9 cellular contexts compared by ENCODE assay signal in the genomic region with DNA sequence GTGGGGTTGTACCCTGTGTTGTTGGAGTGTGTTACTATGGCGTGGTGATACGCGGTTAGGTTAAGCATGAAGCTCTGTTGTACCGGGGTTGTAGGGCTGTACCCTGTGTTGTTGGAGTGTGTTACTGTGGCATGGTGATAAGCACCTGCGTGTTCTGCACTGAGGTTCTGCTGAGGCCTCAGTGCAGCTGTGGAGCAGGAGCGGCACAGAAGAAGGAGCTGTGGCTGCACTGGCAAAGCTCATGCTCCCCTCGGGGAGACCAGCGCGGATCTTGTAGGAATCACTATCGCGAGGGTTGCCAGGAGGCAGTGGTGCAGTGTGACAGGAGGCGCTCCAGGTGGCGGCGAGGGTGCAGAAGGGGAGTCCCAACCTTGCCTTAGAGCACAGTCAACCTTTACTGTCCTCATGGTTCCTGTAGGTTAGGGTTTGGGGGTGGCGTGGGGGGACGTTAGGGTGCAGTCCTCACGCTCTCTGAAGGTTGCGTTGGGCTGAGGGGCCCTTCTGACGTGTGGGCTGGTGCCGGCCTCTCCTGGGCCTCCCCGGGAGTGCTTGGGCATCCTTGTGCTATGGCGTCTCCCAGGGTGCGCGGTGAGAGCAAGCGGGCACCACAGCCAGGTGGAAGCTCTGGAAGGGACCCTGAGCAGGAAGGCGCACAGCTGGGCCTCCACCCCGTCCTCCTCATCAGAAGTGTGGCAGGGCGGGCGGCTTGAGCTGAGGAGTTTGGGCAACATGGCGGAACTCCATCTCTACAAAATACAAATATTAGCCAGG.
"Had no signal": no experiment of that assay in that cellular context is flagged by ENCODE, and none has a peak within 500 bp of the region (broad histone marks: within the 10 kb centered on the region; RNA-seq: fewer than 3 reads in every experiment).

No MANE protein-coding gene starts in this region.

- H3K9me3 Mint-ChIP-seq: activated CD4-positive, alpha-beta memory T cell treated with anti-CD3 and anti-CD28 coated beads for 36 hours; natural killer cell had no signal

- H3K4me3 ChIP-seq: breast epithelium, mucosa of descending colon had no signal

- H3K9me3 ChIP-seq: breast epithelium, mucosa of descending colon had no signal

- H3K27me3 ChIP-seq: breast epithelium had no signal

- H3K27me3 Mint-ChIP-seq: activated CD4-positive, alpha-beta memory T cell treated with anti-CD3 and anti-CD28 coated beads for 36 hours; activated naive CD8-positive, alpha-beta T cell had no signal

- H3K27ac ChIP-seq: breast epithelium had no signal

- DNase-seq: activated CD4-positive, alpha-beta memory T cell treated with anti-CD3 and anti-CD28 coated beads for 36 hours; activated effector memory CD4-positive, alpha-beta T cell treated with Interleukin-2 at 50 U/mL for 16 hours; left cardiac atrium; mucosa of descending colon; natural killer cell; stimulated activated CD4-positive, alpha-beta T cell treated with anti-CD3 and anti-CD28 coated beads, Interleukin-4, amount 100 ng/mL, for 24 hours had no signal

- H3K4me3 Mint-ChIP-seq: activated CD4-positive, alpha-beta memory T cell treated with anti-CD3 and anti-CD28 coated beads for 36 hours; activated naive CD8-positive, alpha-beta T cell; natural killer cell had no signal

- H3K36me3 ChIP-seq: breast epithelium had no signal

- H3K27ac Mint-ChIP-seq: activated CD4-positive, alpha-beta memory T cell treated with anti-CD3 and anti-CD28 coated beads for 36 hours; activated naive CD8-positive, alpha-beta T cell; natural killer cell had no signal

- ATAC-seq: esophagus mucosa, left cardiac atrium, mucosa of descending colon, natural killer cell had no signal
